ENCODE assay signal across 8 cellular contexts in genomic region chr1:61337981-61338848, GRCh38.
DNase-seq lines count a peak whose midpoint lies in the region; TF ChIP-seq lines count a peak whose summit lies in the region.

No MANE protein-coding gene starts in this region.

- peak overlapping the region in 1 of 2 donors; percentile 16 for H3K4me3 ChIP-seq in esophagus (ENCODE audit: low read depth in 1 of 2, low read length in 2 of 2)
- H3K4me3 ChIP-seq in vagina = peak overlapping the region in 1 of 2 donors; percentile 24

- intact Hi-C loops in vagina (cut with DNase I) = loop anchor here (5.0 to 10.0 kb wide), 4 partner anchors 59 to 283 kb away; partner anchors contain the start of gene NFIA

- WGBS in esophagus, 2 donors = 23 to 25% methylated on average over 13 of the region's 13 CpGs

- H3K36me3 ChIP-seq in esophagus (ENCODE audit: control insufficient read depth in 2 of 2, insufficient read depth in 2 of 2, low read length in 1 of 2) (no peaks in the 10 kb centered on the region), vagina (no peaks in the 10 kb centered on the region)

- TF ChIP-seq EP300 in Ishikawa (IDR thresholded peaks at IDR 0.05; ENCODE audit: borderline replicate concordance) = no peak

- DNase-seq in COR-L47 (lab: John Stamatoyannopoulos, UW) (peak; percentile 50), RPMI7951 (ENCODE audit: low read depth) (peak; percentile 86), mucosa of gallbladder (ENCODE audit: low spot score) (peak; percentile 70), vagina (ENCODE audit: extremely low spot score in 2 of 2) (no peak), cortex of kidney (lab: John Stamatoyannopoulos, UW) (no peak)
- no peak for DNase-seq in stimulated activated CD4-positive, alpha-beta T cell treated with anti-CD3 and anti-CD28 coated beads, Interleukin-2, amount 100 ng/mL, for 48 hours

- peak in 2 of 3 experiments; percentile 51 to 69 for TF ChIP-seq CTCF in vagina (IDR thresholded peaks at IDR 0.05)

- H3K4me1 ChIP-seq in esophagus (ENCODE audit: control insufficient read depth in 2 of 2, insufficient read depth in 2 of 2, low read length in 1 of 2) = peaks cover 0 to 6% of the 10 kb centered on the region in 2 donors
- H3K4me1 ChIP-seq in vagina = peaks cover 27% of the 10 kb centered on the region

- TF ChIP-seq RAD21 in Ishikawa (IDR thresholded peaks at IDR 0.05; ENCODE audit: low read depth) = peak; percentile 82

- H3K27ac ChIP-seq in esophagus (ENCODE audit: low read depth in 2 of 2, low read length in 1 of 2) (peak overlapping the region; percentile 80 to 84), vagina (peak overlapping the region; percentile 47)

- H3K27me3 ChIP-seq in esophagus (ENCODE audit: control insufficient read depth in 1 of 2, insufficient read depth in 2 of 2, low read length in 2 of 2) = no peaks in the 10 kb centered on the region
- H3K27me3 ChIP-seq in vagina = no peaks in the 10 kb centered on the region

- TF ChIP-seq POLR2A in vagina (IDR thresholded peaks at IDR 0.05) = no peak

- no peaks in the 10 kb centered on the region for H3K9me3 ChIP-seq in esophagus (ENCODE audit: control insufficient read depth in 2 of 2, insufficient read depth in 1 of 2, low read depth in 1 of 2, low read length in 1 of 2)
- no peaks in the 10 kb centered on the region for H3K9me3 ChIP-seq in vagina

TF ChIP-seq in Ishikawa, 13 proteins besides CTCF, POLR2A, EP300 and RAD21:
- TF ChIP-seq TEAD4 (IDR thresholded peaks at IDR 0.05) = peak; percentile 88
- no peak for TF ChIP-seq EGR1 (IDR thresholded peaks at IDR 0.05)
- no peak for TF ChIP-seq YY1 (IDR thresholded peaks at IDR 0.05; ENCODE audit: low read depth)
- no peak for TF ChIP-seq TCF12 (IDR thresholded peaks at IDR 0.05; ENCODE audit: low read depth)
- peak; percentile 52 for TF ChIP-seq MAX (IDR thresholded peaks at IDR 0.05)
- TF ChIP-seq ZBTB7A (IDR thresholded peaks at IDR 0.05; ENCODE audit: low read depth) = no peak
- no peak for TF ChIP-seq TAF1 (IDR thresholded peaks at IDR 0.05; ENCODE audit: low read depth)

Comparison
In these comparisons a context has a peak if more than half of its experiments do, and no peak if none do; other contexts are left out.
1. DNase-seq: peak in COR-L47 (single experiment), RPMI7951 (single experiment) and mucosa of gallbladder (single experiment); none in vagina (0 of 2), stimulated activated CD4-positive, alpha-beta T cell treated with anti-CD3 and anti-CD28 coated beads, Interleukin-2, amount 100 ng/mL, for 48 hours (0 of 2) and cortex of kidney (single experiment).